33 cellular contexts compared by ENCODE assay signal in the genomic region with DNA sequence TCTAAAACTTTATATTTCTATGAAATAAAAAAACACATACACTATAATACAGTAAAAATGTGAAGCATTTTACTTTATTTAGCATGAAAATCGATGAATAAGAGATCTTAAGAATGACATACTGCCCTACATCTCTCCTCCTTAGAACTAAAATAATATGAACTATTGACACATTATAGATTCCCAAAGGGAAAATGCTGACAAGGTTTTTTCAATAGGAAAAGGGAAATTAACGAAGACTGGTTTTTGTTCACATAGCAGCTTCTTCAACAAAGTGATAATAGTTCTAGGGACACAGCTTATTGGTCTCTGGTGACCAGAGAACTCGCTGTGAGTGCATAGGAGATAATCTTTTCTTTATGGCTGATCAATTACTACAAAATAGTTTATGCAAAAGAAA. TPM values are rescaled to one million over a fixed set of nuclear protein-coding genes. Genes with fewer than 3 reads are reported as not detected.
"Had no signal": no experiment of that assay in that cellular context is flagged by ENCODE, and none has a peak within 500 bp of the region (broad histone marks: within the 10 kb centered on the region; RNA-seq: fewer than 3 reads in every experiment).

No MANE protein-coding gene starts in this region.

- H3K4me3 ChIP-seq: ovary, psoas muscle, skin epidermis, smooth muscle cell, spleen, stomach, thoracic aorta, thyroid gland, tibial nerve, upper lobe of left lung, vagina had no signal

- FAIRE-seq: urothelium cell line had no signal

- H3K9me3 ChIP-seq: neutrophil, ovary, psoas muscle, spleen, stomach, thoracic aorta, thyroid gland, tibial nerve, upper lobe of left lung, vagina had no signal

- H3K27me3 ChIP-seq: neutrophil, ovary, spleen, stomach, thyroid gland, tibial nerve, upper lobe of left lung, vagina had no signal

- DNase-seq: naive thymus-derived CD8-positive, alpha-beta T cell; nephron progenitor cell; nucleus accumbens; ovary; posterior cingulate gyrus; psoas muscle; right cardiac atrium; stimulated activated CD4-positive, alpha-beta T cell treated with anti-CD3 and anti-CD28 coated beads, Interleukin-12 subunit alpha, Interleukin-12 subunit beta, amount 100 ng/mL, for 4 hours; stimulated activated CD4-positive, alpha-beta T cell treated with anti-CD3 and anti-CD28 coated beads, Interleukin-1b, Interleukin-23, amount 100 ng/mL, for 48 hours; stimulated activated CD4-positive, alpha-beta T cell treated with anti-CD3 and anti-CD28 coated beads, Interleukin-4, amount 100 ng/mL, for 24 hours; stimulated activated naive B cell treated with anti-CD40 and anti-IgM and Interleukin-4, amounts not matched to agents 10 μg/mL and 1 μg/mL and 100 μg/mL, for 72 hours; stimulated activated naive CD4-positive, alpha-beta T cell treated with Interleukin-2 at 50 U/mL for 16 hours; stomach; thyroid gland; trophoblast cell; upper lobe of left lung had no signal

- H3K4me2 ChIP-seq: smooth muscle cell had no signal

- H3K36me3 ChIP-seq: neutrophil, ovary, spleen, thoracic aorta, thyroid gland, tibial nerve, vagina had no signal

- H3K4me1 ChIP-seq: parathyroid adenoma, psoas muscle, spleen, stomach, thyroid gland, tibial nerve, upper lobe of left lung, vagina had no signal

- ATAC-seq: naive thymus-derived CD8-positive, alpha-beta T cell; natural killer cell treated with Interleukin-12 subunit alpha and Interleukin-12 subunit beta and Interleukin-15 and Interleukin-18, amount 100 ng/mL, for 72 hours; psoas muscle; right cardiac atrium; sciatic nerve; stimulated activated effector memory CD8-positive, alpha-beta T cell treated with anti-CD3 and anti-CD28 coated beads, Interleukin-12 subunit alpha, Interleukin-12 subunit beta, amount 100 ng/mL, for 72 hours; stimulated activated naive B cell treated with anti-CD40 and anti-IgM and Interleukin-4, amounts not matched to agents 10 μg/mL and 1 μg/mL and 100 μg/mL, for 72 hours had no signal

- H2AFZ ChIP-seq: parathyroid adenoma had no signal

- H3K9ac ChIP-seq: parathyroid adenoma had no signal

- H3K79me2 ChIP-seq: parathyroid adenoma had no signal

- H3K27ac ChIP-seq: neutrophil, ovary, parathyroid adenoma, psoas muscle, skin epidermis, spleen, stomach, thoracic aorta, thyroid gland, tibial nerve, upper lobe of left lung, vagina had no signal

RNA-seq across cellular contexts. Expression of gene FEZF1, which starts 57.9 kb away (rescaled TPM):
- total RNA-seq: naive thymus-derived CD8-positive, alpha-beta T cell; natural killer cell treated with Interleukin-12 subunit alpha and Interleukin-12 subunit beta and Interleukin-15 and Interleukin-18, amount 100 ng/mL, for 72 hours; neural crest cell; ovary; progenitor cell of endocrine pancreas; renal cortical epithelial cell; right cardiac atrium; sciatic nerve; smooth muscle cell; spleen; stomach; subcutaneous adipose tissue; thoracic aorta; thyroid gland; ureter; vagina had no signal
- polyA plus RNA-seq: naive thymus-derived CD8-positive, alpha-beta T cell; ovary; psoas muscle; right cardiac atrium; smooth muscle cell; stomach had no signal
